ENCODE assay signal across 25 cellular contexts in the genomic region with DNA sequence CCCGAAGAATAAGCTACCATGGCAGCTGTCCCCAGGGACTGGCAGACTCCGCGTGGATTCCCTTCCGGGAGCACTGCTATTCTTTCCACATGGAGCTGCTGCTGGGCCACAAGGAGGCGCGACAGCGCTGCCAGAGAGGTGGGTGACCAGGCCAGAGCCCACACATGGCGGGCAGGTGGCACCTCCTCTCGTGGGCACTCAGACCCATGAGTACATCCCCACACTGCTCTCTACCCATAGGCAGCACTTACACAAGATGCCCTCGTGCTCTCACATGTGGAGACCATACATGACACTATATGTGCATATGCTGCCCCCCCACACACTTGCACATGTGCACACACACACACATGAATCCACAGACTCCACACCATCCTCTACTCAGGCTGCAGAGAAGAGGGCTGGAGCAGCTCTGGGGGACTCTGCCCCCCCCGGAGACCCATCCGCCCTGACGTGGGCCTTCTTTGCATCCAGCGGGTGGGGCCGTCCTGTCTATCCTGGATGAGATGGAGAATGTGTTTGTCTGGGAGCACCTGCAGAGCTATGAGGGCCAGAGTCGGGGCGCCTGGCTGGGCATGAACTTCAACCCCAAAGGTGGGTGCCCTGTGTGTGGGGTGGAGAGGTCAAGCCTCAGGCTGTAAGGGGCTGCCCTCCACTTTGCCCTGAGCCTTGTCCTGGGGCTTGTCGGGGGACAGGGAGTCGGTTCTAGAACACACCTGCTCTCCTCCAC.
A peak's percentile ranks its signal among the peaks of the same experiment; 100 is the strongest.
DNase-seq lines count a peak whose midpoint lies in the region; ATAC-seq and TF ChIP-seq lines count a peak whose summit lies in the region.
"Had no signal": no experiment of that assay in that cellular context is flagged by ENCODE, and none has a peak within 500 bp of the region (broad histone marks: within the 10 kb centered on the region; RNA-seq: fewer than 3 reads in every experiment).

No MANE protein-coding gene starts in this region.

- 87 to 91% (median 88%) methylated on average over 18 to 19 of the region's 19 CpGs for WGBS in stomach, 5 donors

- no peaks in the 10 kb centered on the region for H4K20me1 ChIP-seq in HCT116 (ENCODE audit: insufficient read depth)
- no peaks in the 10 kb centered on the region for H4K20me1 ChIP-seq in PC-3 (ENCODE audit: low read length)

- H3K27me3 ChIP-seq in HCT116 (ENCODE audit: insufficient read depth, low read length) = no peaks in the 10 kb centered on the region
- no peaks in the 10 kb centered on the region for H3K27me3 ChIP-seq in PC-3 (ENCODE audit: low read length)
- no peaks in the 10 kb centered on the region for H3K27me3 ChIP-seq in stomach
- H3K27me3 ChIP-seq: colonic mucosa, pancreas, upper lobe of left lung had no signal

- CTCF ChIA-PET in HCT116 (lab: Charles Lee) = interaction anchor here (1.2 kb wide), 1 partner anchor 17 kb away, joined by 3 read pairs; no protein-coding TSS in a partner anchor
- CTCF ChIA-PET in PC-3 (lab: Charles Lee) = interaction anchor here (0.6 kb wide), 1 partner anchor 278 kb away, joined by 3 read pairs; no protein-coding TSS in a partner anchor

- H3K79me2 ChIP-seq in HCT116 (ENCODE audit: insufficient read depth, low read length) = no peaks in the 10 kb centered on the region
- no peaks in the 10 kb centered on the region for H3K79me2 ChIP-seq in PC-3 (ENCODE audit: low read length)

- POLR2A ChIA-PET in HCT116 (lab: Charles Lee) = no interaction called here
- POLR2A ChIA-PET in PC-3 (lab: Charles Lee; ENCODE audit: unreplicated experiment) = no interaction called here

- H3K27ac ChIP-seq in HCT116 (ENCODE audit: low read depth, low read length) = no peak overlapping the region
- no peak overlapping the region for H3K27ac ChIP-seq in PC-3 (ENCODE audit: low read length)
- H3K27ac ChIP-seq in stomach = no peak overlapping the region
- H3K27ac ChIP-seq: colonic mucosa, pancreas, upper lobe of left lung had no signal

- peak; percentile 14 for DNase-seq in NCI-H1092 treated with DMSO at 0.1 percent for 48 hours (lab: John Stamatoyannopoulos, UW)
- no peak for DNase-seq in NCI-H1092 (lab: John Stamatoyannopoulos, UW)
- DNase-seq in HCT116 (ENCODE audit: low read depth, low spot score) = no peak
- no peak for DNase-seq in PC-3
- DNase-seq in islet precursor cell = peak; percentile 63
- no peak for DNase-seq in NCI-H524 treated with DMSO at 0.1 percent for 48 hours (lab: John Stamatoyannopoulos, UW)
- DNase-seq in hepatic stellate cell (ENCODE audit: low spot score) = no peak
- DNase-seq in stomach = no peak
- DNase-seq: activated CD4-positive, alpha-beta T cell treated with anti-CD3 and anti-CD28 coated beads, Interleukin-2, amount 50 U/mL, for 1 hour; activated CD4-positive, CD25-positive, alpha-beta regulatory T cell; activated gamma-delta T cell; activated naive CD8-positive, alpha-beta T cell treated with anti-CD3 and anti-CD28 coated beads for 36 hours; activated T-cell treated with anti-CD3 and anti-CD28 coated beads, Interleukin-2, amount 50 U/mL, for 24 hours; CD8-positive, alpha-beta T cell; colonic mucosa; effector CD8-positive, alpha-beta T cell; HCEC 1CT; NCI-H2081; NCI-H345; NCI-H774; nephron progenitor cell; pancreas; stimulated activated naive B cell treated with anti-CD40 and anti-IgM and Interleukin-4, amounts not matched to agents 10 μg/mL and 1 μg/mL and 100 μg/mL, for 72 hours had no signal

- no peaks in the 10 kb centered on the region for H3K9me2 ChIP-seq in HCT116 (ENCODE audit: insufficient read depth)
- H3K9me2 ChIP-seq in PC-3 (replicated peaks; ENCODE audit: low read length) = no peaks in the 10 kb centered on the region

- TF ChIP-seq RAD21 in HCT116 (IDR thresholded peaks at IDR 0.05; ENCODE audit: low read depth) = peak; percentile 56

- peak; percentile 27; the same call in 1 of the 2 replicates for ATAC-seq in HCT116
- peak; percentile 18; the same call in 1 of the 2 replicates for ATAC-seq in PC-3
- ATAC-seq: CD8-positive, alpha-beta T cell; left lobe of liver; pancreas; stimulated activated naive B cell treated with anti-CD40 and anti-IgM and Interleukin-4, amounts not matched to agents 10 μg/mL and 1 μg/mL and 100 μg/mL, for 72 hours had no signal

- TF ChIP-seq POLR2A in HCT116 (IDR thresholded peaks at IDR 0.05; ENCODE audit: borderline replicate concordance, extremely low read depth, insufficient read depth, insufficient read length) (no peak), stomach (IDR thresholded peaks at IDR 0.05) (no peak)

- H2AFZ ChIP-seq in HCT116 (ENCODE audit: low read depth, low read length, poor library complexity, severe bottlenecking) (no peak overlapping the region), PC-3 (ENCODE audit: low read length) (no peak overlapping the region)

- no peak overlapping the region for H3K4me2 ChIP-seq in HCT116 (ENCODE audit: low read length)
- no peak overlapping the region for H3K4me2 ChIP-seq in PC-3 (ENCODE audit: low read length)

- RAD21 ChIA-PET in HCT116 (lab: Charles Lee; ENCODE audit: low non-redundant PET in 1 of 2, low total read pairs in 2 of 2, uncharacterized antibody in 2 of 2, unreplicated experiment in 2 of 2) = no interaction called here

- H3F3A ChIP-seq in PC-3 (ENCODE audit: low read length, unreplicated experiment) = no peaks in the 10 kb centered on the region

- no peak for TF ChIP-seq EP300 in stomach (IDR thresholded peaks at IDR 0.05)

- H3K9me3 ChIP-seq in HCT116 (ENCODE audit: control insufficient read depth in 1 of 2, insufficient read depth in 1 of 2, low read depth in 1 of 2, low read length in 2 of 2) (no peaks in the 10 kb centered on the region), PC-3 (ENCODE audit: low read length) (no peaks in the 10 kb centered on the region), stomach (no peaks in the 10 kb centered on the region)
- H3K9me3 ChIP-seq: colonic mucosa, pancreas, upper lobe of left lung had no signal

- intact Hi-C loops in HCT116 (cut with micrococcal nuclease) = no loop called here
- intact Hi-C loops in PC-3 (cut with micrococcal nuclease) = no loop called here
- intact Hi-C loops in stomach (cut with DNase I; ENCODE audit: low total_unique reads) = no loop called here

- H3K4me1 ChIP-seq in HCT116 (ENCODE audit: control insufficient read depth in 1 of 2, insufficient read depth in 2 of 2, low read length in 2 of 2) = peaks cover 0 to 11% of the 10 kb centered on the region in 2 experiments; a peak in 1 of 4 replicates
- peaks cover 13% of the 10 kb centered on the region for H3K4me1 ChIP-seq in PC-3 (ENCODE audit: insufficient read depth, low read length)
- H3K4me1 ChIP-seq in stomach = no peaks in the 10 kb centered on the region
- H3K4me1 ChIP-seq: colonic mucosa, pancreas had no signal

- BruUV-seq in HCT116 (replicated peaks; lab: Mats Ljungman, UMichigan) (no TSS peak), PC-3 (replicated peaks; lab: Mats Ljungman, UMichigan) (no TSS peak)

- H3K4me3 ChIP-seq in HCT116 (replicated peaks in 1 of 2; ENCODE audit: low read depth in 1 of 2, low read length in 2 of 2) (no peak overlapping the region), PC-3 (ENCODE audit: low read length) (no peak overlapping the region), stomach (no peak overlapping the region)
- H3K4me3 ChIP-seq: colonic mucosa, pancreas, upper lobe of left lung had no signal

- no peaks in the 10 kb centered on the region for H3K36me3 ChIP-seq in HCT116 (ENCODE audit: control insufficient read depth in 1 of 2, insufficient read depth in 2 of 2, low read length in 2 of 2)
- no peaks in the 10 kb centered on the region for H3K36me3 ChIP-seq in PC-3 (ENCODE audit: low read depth, low read length)
- H3K36me3 ChIP-seq in stomach = peaks cover 0 to 39% (median 10%) of the 10 kb centered on the region in 4 donors
- H3K36me3 ChIP-seq: colonic mucosa, pancreas had no signal

- H3K9ac ChIP-seq in HCT116 (ENCODE audit: low read length) = no peak overlapping the region
- H3K9ac ChIP-seq in PC-3 (ENCODE audit: low read length) = no peak overlapping the region

- TF ChIP-seq CTCF in HCT116 (IDR thresholded peaks at IDR 0.05 in 2 of 3, conservative IDR thresholded peaks at IDR 0.05 in 1 of 3; ENCODE audit: borderline replicate concordance in 1 of 3, insufficient read depth in 1 of 3, low read depth in 2 of 3, low read length in 2 of 3) = peak; percentile 15 to 42 (median 19); a peak in 3 of 6 replicates
- peak; percentile 48; the same call in 1 of the 2 replicates for TF ChIP-seq CTCF in PC-3 (conservative IDR thresholded peaks at IDR 0.05; ENCODE audit: low read depth, low read length)
- no peak for TF ChIP-seq CTCF in stomach (IDR thresholded peaks at IDR 0.05)

TF ChIP-seq in HCT116, 20 proteins besides CTCF, POLR2A, EP300 and RAD21 (continues in another document):
- TF ChIP-seq ELF1 (IDR thresholded peaks at IDR 0.05; ENCODE audit: borderline replicate concordance, low read depth) (no peak), YY1 (IDR thresholded peaks at IDR 0.05; ENCODE audit: extremely low read depth, insufficient replicate concordance, low read depth, low read length) (no peak), FOSL1 (IDR thresholded peaks at IDR 0.05; ENCODE audit: low read depth) (no peak), JUND (IDR thresholded peaks at IDR 0.05) (no peak), SIN3A (IDR thresholded peaks at IDR 0.05; ENCODE audit: low read depth) (no peak)
- TF ChIP-seq, protein P1, sequence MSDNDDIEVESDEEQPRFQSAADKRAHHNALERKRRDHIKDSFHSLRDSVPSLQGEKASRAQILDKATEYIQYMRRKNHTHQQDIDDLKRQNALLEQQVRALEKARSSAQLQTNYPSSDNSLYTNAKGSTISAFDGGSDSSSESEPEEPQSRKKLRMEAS (IDR thresholded peaks at IDR 0.05) = no peak
- TF ChIP-seq, protein P2, sequence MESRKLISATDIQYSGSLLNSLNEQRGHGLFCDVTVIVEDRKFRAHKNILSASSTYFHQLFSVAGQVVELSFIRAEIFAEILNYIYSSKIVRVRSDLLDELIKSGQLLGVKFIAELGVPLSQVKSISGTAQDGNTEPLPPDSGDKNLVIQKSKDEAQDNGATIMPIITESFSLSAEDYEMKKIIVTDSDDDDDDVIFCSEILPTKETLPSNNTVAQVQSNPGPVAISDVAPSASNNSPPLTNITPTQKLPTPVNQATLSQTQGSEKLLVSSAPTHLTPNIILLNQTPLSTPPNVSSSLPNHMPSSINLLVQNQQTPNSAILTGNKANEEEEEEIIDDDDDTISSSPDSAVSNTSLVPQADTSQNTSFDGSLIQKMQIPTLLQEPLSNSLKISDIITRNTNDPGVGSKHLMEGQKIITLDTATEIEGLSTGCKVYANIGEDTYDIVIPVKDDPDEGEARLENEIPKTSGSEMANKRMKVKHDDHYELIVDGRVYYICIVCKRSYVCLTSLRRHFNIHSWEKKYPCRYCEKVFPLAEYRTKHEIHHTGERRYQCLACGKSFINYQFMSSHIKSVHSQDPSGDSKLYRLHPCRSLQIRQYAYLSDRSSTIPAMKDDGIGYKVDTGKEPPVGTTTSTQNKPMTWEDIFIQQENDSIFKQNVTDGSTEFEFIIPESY (IDR thresholded peaks at IDR 0.05; ENCODE audit: extremely low read depth, insufficient replicate concordance, low read length) = no peak

Comparison
In these comparisons a context has a peak if more than half of its experiments do, and no peak if none do; other contexts are left out.
1. DNase-seq: peak in NCI-H1092 treated with DMSO at 0.1 percent for 48 hours (single experiment) and islet precursor cell (single experiment); none in NCI-H1092 (single experiment), HCT116 (single experiment), PC-3 (single experiment), NCI-H524 treated with DMSO at 0.1 percent for 48 hours (single experiment), hepatic stellate cell (single experiment) and stomach (single experiment).
2. CTCF ChIP-seq: peak in HCT116 (3 of 3) and PC-3 (single experiment); none in stomach (0 of 7).